In the genomic region with DNA sequence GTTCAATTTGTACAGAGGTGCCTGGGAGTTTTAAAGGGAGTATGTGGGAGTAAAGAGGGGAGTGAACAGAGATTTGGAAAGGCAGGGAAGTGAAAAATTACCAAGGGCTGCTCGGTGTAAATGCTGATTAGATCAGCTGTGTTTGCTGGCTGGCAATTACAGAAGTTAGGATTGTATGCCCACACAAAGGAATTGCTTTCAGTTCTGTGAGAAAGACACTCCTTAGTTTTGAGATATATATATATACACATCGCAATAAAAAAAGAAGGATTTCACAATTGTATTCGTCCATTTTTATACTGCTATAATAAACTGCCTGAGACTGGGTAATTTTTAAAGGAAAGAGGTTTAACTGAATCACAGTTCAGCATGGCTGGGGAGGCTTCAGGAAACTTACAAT, we compare ENCODE assay signal across 17 cellular contexts.
A peak's percentile ranks its signal among the peaks of the same experiment; 100 is the strongest.
DNase-seq lines count a peak whose midpoint lies in the region; ATAC-seq lines count a peak whose summit lies in the region.
"Had no signal": no experiment of that assay in that cellular context is flagged by ENCODE, and none has a peak within 500 bp of the region (broad histone marks: within the 10 kb centered on the region; RNA-seq: fewer than 3 reads in every experiment).

No MANE protein-coding gene starts in this region.

- H3K9me3 Mint-ChIP-seq in activated CD8-positive, alpha-beta memory T cell treated with anti-CD3 and anti-CD28 coated beads, Interleukin-2, amount 10 ng/mL, durations not matched to agents 7 days and 5 days (ENCODE audit: low read depth), result peaks cover 6% of the 10 kb centered on the region
- H3K9me3 Mint-ChIP-seq: CD4-positive, alpha-beta T cell; H9 had no signal

- no peak overlapping the region for H3K4ac ChIP-seq in neuronal stem cell (ENCODE audit: low read length)

- no peaks in the 10 kb centered on the region for H3K79me1 ChIP-seq in neuronal stem cell (ENCODE audit: low read depth, low read length)

- no peaks in the 10 kb centered on the region for H3K9me3 ChIP-seq in neuronal stem cell (replicated peaks in 1 of 2; ENCODE audit: control insufficient read depth in 2 of 2, insufficient read depth in 1 of 2, low read depth in 1 of 2, low read length in 2 of 2)
- H3K9me3 ChIP-seq: A549, Caco-2 had no signal

- H3K23ac ChIP-seq in neuronal stem cell (ENCODE audit: low read depth, low read length, poor library complexity), result no peak overlapping the region

- H3K18ac ChIP-seq in neuronal stem cell (ENCODE audit: low read length), result no peak overlapping the region

- no peaks in the 10 kb centered on the region for H3K4me1 Mint-ChIP-seq in activated CD8-positive, alpha-beta memory T cell treated with anti-CD3 and anti-CD28 coated beads, Interleukin-2, amount 10 ng/mL, durations not matched to agents 7 days and 5 days
- H3K4me1 Mint-ChIP-seq: H9 had no signal

- H3K4me1 ChIP-seq in neuronal stem cell (ENCODE audit: control insufficient read depth in 2 of 2, insufficient read depth in 1 of 2, low read depth in 1 of 2, low read length in 2 of 2), result no peaks in the 10 kb centered on the region
- H3K4me1 ChIP-seq: A549, Caco-2 had no signal

- no peak overlapping the region for H2AK5ac ChIP-seq in neuronal stem cell (ENCODE audit: low read depth, low read length)

- no peak overlapping the region for H3K27ac ChIP-seq in neuronal stem cell (replicated peaks; ENCODE audit: low read length)
- H3K27ac ChIP-seq: 22Rv1, A549, C4-2B, HL-60 had no signal

- DNase-seq in ELR (ENCODE audit: low read depth) (peak; percentile 18), MV-4-11 (lab: John Stamatoyannopoulos, UW) (peak; percentile 27), left kidney (ENCODE audit: low read depth, low spot score) (peak; percentile 3), neuronal stem cell (ENCODE audit: low spot score) (no peak), Right ventricle myocardium inferior (ENCODE audit: missing footprints) (no peak)
- no peak for DNase-seq in activated CD8-positive, alpha-beta memory T cell treated with anti-CD3 and anti-CD28 coated beads, Interleukin-2, amount 10 ng/mL, durations not matched to agents 7 days and 5 days
- DNase-seq: AML-193; Caco-2; CD4-positive, alpha-beta T cell; GDM1; GOT3; H9 had no signal

- H3K27ac Mint-ChIP-seq in activated CD8-positive, alpha-beta memory T cell treated with anti-CD3 and anti-CD28 coated beads, Interleukin-2, amount 10 ng/mL, durations not matched to agents 7 days and 5 days, result no peak overlapping the region
- H3K27ac Mint-ChIP-seq: CD4-positive, alpha-beta T cell; H9 had no signal

- intact Hi-C loops in Right ventricle myocardium inferior (cut with DNase I), result no loop called here

- CTCF ChIA-PET in activated CD8-positive, alpha-beta memory T cell treated with anti-CD3 and anti-CD28 coated beads, Interleukin-2, amount 10 ng/mL, durations not matched to agents 7 days and 5 days (lab: Charles Lee), result no interaction called here

- H4K8ac ChIP-seq in neuronal stem cell (ENCODE audit: low read depth, low read length), result no peak overlapping the region

- H2BK15ac ChIP-seq in neuronal stem cell (ENCODE audit: low read length), result no peak overlapping the region

- no peak overlapping the region for H2BK120ac ChIP-seq in neuronal stem cell (ENCODE audit: low read depth, low read length)

- H3K4me3 ChIP-seq in neuronal stem cell (ENCODE audit: low read length in 2 of 2), result no peak overlapping the region
- H3K4me3 ChIP-seq: A549 had no signal

- no peak overlapping the region for H4K91ac ChIP-seq in neuronal stem cell (ENCODE audit: low read depth, low read length, poor library complexity)

- H3K36me3 ChIP-seq in neuronal stem cell (replicated peaks in 1 of 2; ENCODE audit: control insufficient read depth in 2 of 2, insufficient read depth in 2 of 2, low read length in 2 of 2), result no peaks in the 10 kb centered on the region

- H2AFZ ChIP-seq in neuronal stem cell (ENCODE audit: low read length), result peak overlapping the region; percentile 32

- H3K4me2 ChIP-seq in neuronal stem cell (ENCODE audit: insufficient read depth, low read length, poor library complexity, severe bottlenecking), result no peak overlapping the region
- H3K4me2 ChIP-seq: A549 had no signal

- no peaks in the 10 kb centered on the region for H3K27me3 Mint-ChIP-seq in activated CD8-positive, alpha-beta memory T cell treated with anti-CD3 and anti-CD28 coated beads, Interleukin-2, amount 10 ng/mL, durations not matched to agents 7 days and 5 days
- H3K27me3 Mint-ChIP-seq: CD4-positive, alpha-beta T cell had no signal

- no peaks in the 10 kb centered on the region for H3K36me3 Mint-ChIP-seq in activated CD8-positive, alpha-beta memory T cell treated with anti-CD3 and anti-CD28 coated beads, Interleukin-2, amount 10 ng/mL, durations not matched to agents 7 days and 5 days

- no peak overlapping the region for H3K4me3 Mint-ChIP-seq in activated CD8-positive, alpha-beta memory T cell treated with anti-CD3 and anti-CD28 coated beads, Interleukin-2, amount 10 ng/mL, durations not matched to agents 7 days and 5 days
- H3K4me3 Mint-ChIP-seq: CD4-positive, alpha-beta T cell; H9 had no signal

- WGBS in neuronal stem cell (ENCODE audit: extremely low coverage in 2 of 2, insufficient read length in 2 of 2, insufficient replicate concordance in 1 of 2), 2 donors, result no CpG with 5 or more reads among the region's 3 CpGs

- ATAC-seq in activated CD8-positive, alpha-beta memory T cell treated with anti-CD3 and anti-CD28 coated beads, Interleukin-2, amount 10 ng/mL, durations not matched to agents 7 days and 5 days, result no peak
- ATAC-seq in HG03045 (IDR thresholded peaks at IDR 0.05; ENCODE audit: unreplicated experiment) (no peak), Right ventricle myocardium inferior (no peak)
- ATAC-seq: A549 had no signal

- H3K27me3 ChIP-seq in neuronal stem cell (ENCODE audit: control insufficient read depth in 3 of 3, insufficient read depth in 3 of 3, low read depth in 1 of 3, low read length in 3 of 3), result no peaks in the 10 kb centered on the region

- no peak overlapping the region for H2BK5ac ChIP-seq in neuronal stem cell (ENCODE audit: low read length)

- H3K14ac ChIP-seq in neuronal stem cell (ENCODE audit: low read length), result no peak overlapping the region

- H2BK12ac ChIP-seq in neuronal stem cell (ENCODE audit: low read length), result no peak overlapping the region

- no peak overlapping the region for H3K9ac ChIP-seq in neuronal stem cell (ENCODE audit: low read depth, low read length, poor library complexity)

Comparison
In these comparisons a context has a peak if more than half of its experiments do, and no peak if none do; other contexts are left out.
1. DNase-seq: peak in ELR (single experiment), MV-4-11 (single experiment) and left kidney (single experiment); none in neuronal stem cell (single experiment), activated CD8-positive, alpha-beta memory T cell treated with anti-CD3 and anti-CD28 coated beads, Interleukin-2, amount 10 ng/mL, durations not matched to agents 7 days and 5 days (single experiment) and Right ventricle myocardium inferior (single experiment).